Comparison of ENCODE assay signal across 13 cellular contexts in the genomic region with DNA sequence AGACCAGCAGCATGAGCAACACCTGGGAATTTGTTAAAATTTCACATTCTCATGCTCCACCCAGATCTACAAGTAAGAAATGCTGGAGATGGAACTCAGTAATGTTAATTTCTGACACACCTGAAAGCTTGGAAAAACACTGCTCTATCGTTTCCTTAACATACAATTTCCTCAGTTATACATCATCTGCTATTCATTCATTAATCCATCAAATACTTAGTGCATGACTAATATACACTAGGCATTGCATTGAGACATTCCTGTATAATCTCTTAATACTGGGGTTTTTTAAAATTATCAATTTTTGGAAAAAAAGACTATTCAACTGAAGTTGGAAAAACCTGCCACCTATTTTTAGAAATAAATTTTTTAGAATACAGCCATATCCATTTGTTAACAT.
A peak's percentile ranks its signal among the peaks of the same experiment; 100 is the strongest.
DNase-seq lines count a peak whose midpoint lies in the region; ATAC-seq and TF ChIP-seq lines count a peak whose summit lies in the region.
"Had no signal": no experiment of that assay in that cellular context is flagged by ENCODE, and none has a peak within 500 bp of the region (broad histone marks: within the 10 kb centered on the region; RNA-seq: fewer than 3 reads in every experiment).

No MANE protein-coding gene starts in this region.

- H3K18ac ChIP-seq in H9 (ENCODE audit: insufficient read length, low read depth, low read length) = no peak overlapping the region

- H3K14ac ChIP-seq in H9 (ENCODE audit: insufficient read depth, low read length) = no peak overlapping the region

- H4K91ac ChIP-seq in H9 (ENCODE audit: insufficient read length, low read depth, low read length) = no peak overlapping the region

- H2BK120ac ChIP-seq in H9 (ENCODE audit: low read depth, low read length, poor library complexity, severe bottlenecking) = no peak overlapping the region

- H3K9me3 Mint-ChIP-seq in H9 = peaks cover 18 to 26% of the 10 kb centered on the region in 2 experiments

- H2AFZ ChIP-seq in H9 (ENCODE audit: low read length) = no peak overlapping the region

- no peaks in the 10 kb centered on the region for H3K4me1 Mint-ChIP-seq in H9

- no peak overlapping the region for H3K27ac Mint-ChIP-seq in H9
- H3K27ac Mint-ChIP-seq: CD14-positive monocyte; CD8-positive, alpha-beta memory T cell had no signal

- no peaks in the 10 kb centered on the region for H3K79me2 ChIP-seq in H9 (ENCODE audit: insufficient read depth, low read length)

- ATAC-seq in SK-N-SH treated with all-trans-retinoic acid at 6 μM for 48 hours (peak; percentile 55; the same call in 1 of the 3 replicates), foreskin keratinocyte (peak; percentile 53), HG03196 (IDR thresholded peaks at IDR 0.05; ENCODE audit: unreplicated experiment) (no peak), GM19467 (IDR thresholded peaks at IDR 0.05; ENCODE audit: unreplicated experiment) (no peak)
- ATAC-seq: A549, HCT116 had no signal

- H2BK15ac ChIP-seq in H9 (ENCODE audit: low read depth, low read length) = no peak overlapping the region

- H3K27ac ChIP-seq in foreskin keratinocyte = no peak overlapping the region
- no peak overlapping the region for H3K27ac ChIP-seq in H9 (ENCODE audit: insufficient read length, low read depth, low read length)
- H3K27ac ChIP-seq: A549, HL-60 had no signal

- H2BK20ac ChIP-seq in H9 (ENCODE audit: low read depth, low read length, poor library complexity, severe bottlenecking) = no peak overlapping the region

- no peak overlapping the region for H2BK12ac ChIP-seq in H9 (ENCODE audit: insufficient read length, low read depth, low read length)

- H3T11ph ChIP-seq in H9 (ENCODE audit: low read length) = no peak overlapping the region

- H3K4me1 ChIP-seq in foreskin keratinocyte (no peaks in the 10 kb centered on the region), H9 (ENCODE audit: insufficient read depth, low read length) (no peaks in the 10 kb centered on the region)
- H3K4me1 ChIP-seq: A549 had no signal

- H2BK5ac ChIP-seq in H9 (ENCODE audit: insufficient read length, low read length) = no peak overlapping the region

- H3K56ac ChIP-seq in H9 (ENCODE audit: insufficient read length, low read depth, low read length) = no peak overlapping the region

- H3K9ac ChIP-seq in H9 (ENCODE audit: extremely low read depth, insufficient read length, low read length) = no peak overlapping the region

- no peak overlapping the region for H4K8ac ChIP-seq in H9 (replicated peaks; ENCODE audit: insufficient read length, low read depth, low read length)

- WGBS in H9 (ENCODE audit: extremely low coverage, insufficient read length, low lambda C conversion rate) = no CpG with 5 or more reads among the region's 1 CpG

- H3K4me2 ChIP-seq in H9 (ENCODE audit: insufficient read depth, insufficient read length, low read length) = no peak overlapping the region
- H3K4me2 ChIP-seq: A549 had no signal

- H3K23ac ChIP-seq in H9 (ENCODE audit: insufficient read length, low read depth, low read length) = no peak overlapping the region

- H4K20me1 ChIP-seq in H9 (ENCODE audit: control insufficient read depth, insufficient read depth, insufficient read length) = no peaks in the 10 kb centered on the region

- H3K36me3 Mint-ChIP-seq in H9 (ENCODE audit: insufficient read depth in 1 of 3, low read depth in 3 of 3) = peaks cover 17 to 27% (median 24%) of the 10 kb centered on the region in 3 experiments

- no peak overlapping the region for H3K4ac ChIP-seq in H9 (ENCODE audit: low read depth, low read length)

- no peaks in the 10 kb centered on the region for H3K27me3 ChIP-seq in foreskin keratinocyte
- no peaks in the 10 kb centered on the region for H3K27me3 ChIP-seq in H9 (ENCODE audit: insufficient read depth, low read length)

- H3K23me2 ChIP-seq in H9 (ENCODE audit: insufficient read length, low read depth, low read length, poor library complexity, severe bottlenecking) = no peaks in the 10 kb centered on the region

- TF ChIP-seq CTCF in foreskin keratinocyte (conservative IDR thresholded peaks at IDR 0.05) = no peak
- no peak for TF ChIP-seq CTCF in H9 (conservative IDR thresholded peaks at IDR 0.05)

- no peaks in the 10 kb centered on the region for H3K79me1 ChIP-seq in H9 (ENCODE audit: insufficient read depth, low read depth, low read length, poor library complexity, severe bottlenecking)

- H4K5ac ChIP-seq in H9 (ENCODE audit: insufficient read length, low read depth, low read length) = no peak overlapping the region

- no peaks in the 10 kb centered on the region for H3K27me3 Mint-ChIP-seq in H9 (ENCODE audit: low read depth)

- peaks cover 8% of the 10 kb centered on the region for H3K9me3 ChIP-seq in H9 (ENCODE audit: control insufficient read depth, low read depth, low read length)
- H3K9me3 ChIP-seq: A549 had no signal

- H2AK5ac ChIP-seq in H9 (ENCODE audit: insufficient read length, low read length) = no peak overlapping the region

- DNase-seq in GM03348 (ENCODE audit: low spot score) (peak; percentile 1), foreskin keratinocyte (peak in 1 of 2 donors; percentile 41), H9 (no peak)
- no peak for DNase-seq in central memory CD4-positive, alpha-beta T cell
- DNase-seq: CD8-positive, alpha-beta memory T cell; DMS53 had no signal

- H3K4me3 Mint-ChIP-seq in H9 = no peak overlapping the region
- H3K4me3 Mint-ChIP-seq: CD14-positive monocyte; CD8-positive, alpha-beta memory T cell had no signal

TF ChIP-seq in SK-N-SH treated with all-trans-retinoic acid at 6 μM for 48 hours, 23 proteins besides CTCF, POLR2A, EP300 and RAD21 (continues in another document):
- no peak for TF ChIP-seq ZC3H10 (CRISPR knock-in tag; IDR thresholded peaks at IDR 0.05)
- no peak for TF ChIP-seq ZFP30 (CRISPR knock-in tag; IDR thresholded peaks at IDR 0.05)
- TF ChIP-seq, protein P1, sequence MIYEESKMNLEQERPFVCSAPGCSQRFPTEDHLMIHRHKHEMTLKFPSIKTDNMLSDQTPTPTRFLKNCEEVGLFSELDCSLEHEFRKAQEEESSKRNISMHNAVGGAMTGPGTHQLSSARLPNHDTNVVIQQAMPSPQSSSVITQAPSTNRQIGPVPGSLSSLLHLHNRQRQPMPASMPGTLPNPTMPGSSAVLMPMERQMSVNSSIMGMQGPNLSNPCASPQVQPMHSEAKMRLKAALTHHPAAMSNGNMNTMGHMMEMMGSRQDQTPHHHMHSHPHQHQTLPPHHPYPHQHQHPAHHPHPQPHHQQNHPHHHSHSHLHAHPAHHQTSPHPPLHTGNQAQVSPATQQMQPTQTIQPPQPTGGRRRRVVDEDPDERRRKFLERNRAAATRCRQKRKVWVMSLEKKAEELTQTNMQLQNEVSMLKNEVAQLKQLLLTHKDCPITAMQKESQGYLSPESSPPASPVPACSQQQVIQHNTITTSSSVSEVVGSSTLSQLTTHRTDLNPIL (CRISPR knock-in tag; IDR thresholded peaks at IDR 0.05; ENCODE audit: low read depth) = no peak
- TF ChIP-seq ZFP3 (CRISPR knock-in tag; IDR thresholded peaks at IDR 0.05) = no peak
- TF ChIP-seq ISL1 (CRISPR knock-in tag; IDR thresholded peaks at IDR 0.05) = no peak
- no peak for TF ChIP-seq ZNF70 (CRISPR knock-in tag; IDR thresholded peaks at IDR 0.05)
- TF ChIP-seq PPARA (CRISPR knock-in tag; IDR thresholded peaks at IDR 0.05; ENCODE audit: borderline replicate concordance) = no peak
- no peak for TF ChIP-seq GLIS3 (CRISPR knock-in tag; IDR thresholded peaks at IDR 0.05)
- no peak for TF ChIP-seq TOX (CRISPR knock-in tag; IDR thresholded peaks at IDR 0.05; ENCODE audit: borderline replicate concordance)
- TF ChIP-seq BACH2 (CRISPR knock-in tag; IDR thresholded peaks at IDR 0.05; ENCODE audit: borderline replicate concordance) = no peak
- TF ChIP-seq, protein P2, sequence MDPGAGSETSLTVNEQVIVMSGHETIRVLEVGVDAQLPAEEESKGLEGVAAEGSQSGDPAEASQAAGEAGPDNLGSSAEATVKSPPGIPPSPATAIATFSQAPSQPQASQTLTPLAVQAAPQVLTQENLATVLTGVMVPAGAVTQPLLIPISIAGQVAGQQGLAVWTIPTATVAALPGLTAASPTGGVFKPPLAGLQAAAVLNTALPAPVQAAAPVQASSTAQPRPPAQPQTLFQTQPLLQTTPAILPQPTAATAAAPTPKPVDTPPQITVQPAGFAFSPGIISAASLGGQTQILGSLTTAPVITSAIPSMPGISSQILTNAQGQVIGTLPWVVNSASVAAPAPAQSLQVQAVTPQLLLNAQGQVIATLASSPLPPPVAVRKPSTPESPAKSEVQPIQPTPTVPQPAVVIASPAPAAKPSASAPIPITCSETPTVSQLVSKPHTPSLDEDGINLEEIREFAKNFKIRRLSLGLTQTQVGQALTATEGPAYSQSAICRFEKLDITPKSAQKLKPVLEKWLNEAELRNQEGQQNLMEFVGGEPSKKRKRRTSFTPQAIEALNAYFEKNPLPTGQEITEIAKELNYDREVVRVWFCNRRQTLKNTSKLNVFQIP (CRISPR knock-in tag; IDR thresholded peaks at IDR 0.05; ENCODE audit: borderline replicate concordance, low read depth) = no peak
- TF ChIP-seq, protein P3, sequence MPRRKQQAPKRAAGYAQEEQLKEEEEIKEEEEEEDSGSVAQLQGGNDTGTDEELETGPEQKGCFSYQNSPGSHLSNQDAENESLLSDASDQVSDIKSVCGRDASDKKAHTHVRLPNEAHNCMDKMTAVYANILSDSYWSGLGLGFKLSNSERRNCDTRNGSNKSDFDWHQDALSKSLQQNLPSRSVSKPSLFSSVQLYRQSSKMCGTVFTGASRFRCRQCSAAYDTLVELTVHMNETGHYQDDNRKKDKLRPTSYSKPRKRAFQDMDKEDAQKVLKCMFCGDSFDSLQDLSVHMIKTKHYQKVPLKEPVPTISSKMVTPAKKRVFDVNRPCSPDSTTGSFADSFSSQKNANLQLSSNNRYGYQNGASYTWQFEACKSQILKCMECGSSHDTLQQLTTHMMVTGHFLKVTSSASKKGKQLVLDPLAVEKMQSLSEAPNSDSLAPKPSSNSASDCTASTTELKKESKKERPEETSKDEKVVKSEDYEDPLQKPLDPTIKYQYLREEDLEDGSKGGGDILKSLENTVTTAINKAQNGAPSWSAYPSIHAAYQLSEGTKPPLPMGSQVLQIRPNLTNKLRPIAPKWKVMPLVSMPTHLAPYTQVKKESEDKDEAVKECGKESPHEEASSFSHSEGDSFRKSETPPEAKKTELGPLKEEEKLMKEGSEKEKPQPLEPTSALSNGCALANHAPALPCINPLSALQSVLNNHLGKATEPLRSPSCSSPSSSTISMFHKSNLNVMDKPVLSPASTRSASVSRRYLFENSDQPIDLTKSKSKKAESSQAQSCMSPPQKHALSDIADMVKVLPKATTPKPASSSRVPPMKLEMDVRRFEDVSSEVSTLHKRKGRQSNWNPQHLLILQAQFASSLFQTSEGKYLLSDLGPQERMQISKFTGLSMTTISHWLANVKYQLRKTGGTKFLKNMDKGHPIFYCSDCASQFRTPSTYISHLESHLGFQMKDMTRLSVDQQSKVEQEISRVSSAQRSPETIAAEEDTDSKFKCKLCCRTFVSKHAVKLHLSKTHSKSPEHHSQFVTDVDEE (CRISPR knock-in tag; IDR thresholded peaks at IDR 0.05) = no peak
- no peak for TF ChIP-seq ZNF8 (CRISPR knock-in tag; IDR thresholded peaks at IDR 0.05)

Comparison
In these comparisons a context has a peak if more than half of its experiments do, and no peak if none do; other contexts are left out.
1. ATAC-seq: peak in SK-N-SH treated with all-trans-retinoic acid at 6 μM for 48 hours (single experiment) and foreskin keratinocyte (single experiment); none in HG03196 (single experiment) and GM19467 (single experiment).